Comparison of ENCODE assay signal across 15 cellular contexts in the genomic region with DNA sequence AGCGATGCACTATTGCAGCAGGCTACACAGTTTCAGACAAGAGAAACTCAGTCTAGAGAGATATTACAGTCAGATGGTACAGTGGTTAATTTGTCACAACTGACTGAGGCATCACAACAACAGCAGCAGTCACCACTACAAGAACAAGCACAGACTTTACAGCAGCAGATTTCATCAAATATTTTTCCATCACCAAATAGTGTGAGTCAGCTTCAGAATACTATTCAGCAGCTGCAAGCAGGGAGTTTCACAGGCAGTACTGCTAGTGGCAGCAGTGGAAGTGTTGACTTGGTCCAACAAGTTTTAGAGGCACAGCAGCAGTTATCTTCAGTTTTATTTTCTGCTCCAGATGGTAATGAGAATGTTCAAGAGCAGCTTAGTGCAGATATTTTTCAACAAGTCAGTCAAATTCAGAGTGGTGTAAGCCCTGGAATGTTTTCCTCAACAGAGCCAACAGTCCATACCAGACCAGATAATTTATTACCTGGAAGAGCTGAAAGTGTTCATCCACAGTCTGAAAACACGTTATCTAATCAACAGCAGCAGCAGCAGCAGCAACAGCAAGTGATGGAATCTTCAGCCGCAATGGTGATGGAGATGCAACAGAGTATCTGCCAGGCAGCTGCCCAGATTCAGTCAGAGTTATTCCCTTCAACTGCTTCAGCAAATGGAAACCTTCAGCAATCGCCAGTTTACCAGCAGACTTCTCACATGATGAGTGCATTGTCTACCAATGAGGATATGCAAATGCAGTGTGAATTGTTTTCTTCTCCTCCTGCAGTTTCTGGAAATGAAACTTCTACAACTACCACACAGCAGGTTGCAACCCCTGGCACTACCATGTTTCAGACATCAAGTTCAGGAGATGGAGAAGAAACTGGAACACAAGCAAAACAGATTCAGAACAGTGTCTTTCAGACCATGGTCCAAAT. TPM values are rescaled to one million over a fixed set of nuclear protein-coding genes. Genes with fewer than 3 reads are reported as not detected.
DNase-seq lines count a peak whose midpoint lies in the region; ATAC-seq and TF ChIP-seq lines count a peak whose summit lies in the region.
"Had no signal": no experiment of that assay in that cellular context is flagged by ENCODE, and none has a peak within 500 bp of the region (broad histone marks: within the 10 kb centered on the region; RNA-seq: fewer than 3 reads in every experiment).

No MANE protein-coding gene starts in this region.

- no peaks in the 10 kb centered on the region for H3F3A ChIP-seq in PC-3 (ENCODE audit: low read length, unreplicated experiment)

- H3K9ac ChIP-seq in PC-3 (ENCODE audit: low read length), result no peak overlapping the region
- H3K9ac ChIP-seq: BLaER1, neural progenitor cell had no signal

- H3K36me3 ChIP-seq in PC-3 (ENCODE audit: low read depth, low read length), result peaks cover 43% of the 10 kb centered on the region
- peaks cover 79% of the 10 kb centered on the region for H3K36me3 ChIP-seq in upper lobe of right lung

- no peaks in the 10 kb centered on the region for H3K9me2 ChIP-seq in PC-3 (replicated peaks; ENCODE audit: low read length)

- no peak for TF ChIP-seq POLR2A in erythroblast (IDR thresholded peaks at IDR 0.05; ENCODE audit: low read length)

- POLR2A ChIA-PET in PC-3 (lab: Charles Lee; ENCODE audit: unreplicated experiment), result no interaction called here

- DNase-seq in activated T-cell treated with anti-CD3 and anti-CD28 coated beads, Interleukin-2, amount 50 U/mL, for 72 hours, result no peak
- DNase-seq in activated T-cell treated with anti-CD3 and anti-CD28 coated beads for 4 hours (no peak), PC-3 (no peak), fibroblast of peridontal ligament (ENCODE audit: extremely low read depth) (peak; percentile 34), erythroblast (lab: John Stamatoyannopoulos, UW) (no peak), NCI-H1694 (lab: John Stamatoyannopoulos, UW) (no peak), upper lobe of right lung (no peak)
- DNase-seq in stimulated activated naive CD8-positive, alpha-beta T cell treated with anti-CD3 and anti-CD28 coated beads, Interleukin-15, Interleukin-2, amounts not matched to agents 100 U/mL and 50 U/mL, for 24 hours, result no peak
- DNase-seq: Kasumi-1; NCI-H446; stimulated activated CD4-positive, alpha-beta T cell treated with anti-CD3 and anti-CD28 coated beads, Interleukin-4, amount 100 ng/mL, for 1 hour had no signal

- no peaks in the 10 kb centered on the region for H3K79me2 ChIP-seq in PC-3 (ENCODE audit: low read length)

- H4K20me1 ChIP-seq in PC-3 (ENCODE audit: low read length), result no peaks in the 10 kb centered on the region
- H4K20me1 ChIP-seq: BLaER1 had no signal

- H3K27me3 ChIP-seq in PC-3 (ENCODE audit: low read length), result no peaks in the 10 kb centered on the region
- no peaks in the 10 kb centered on the region for H3K27me3 ChIP-seq in upper lobe of right lung
- H3K27me3 ChIP-seq: BLaER1, neural progenitor cell had no signal

- peak; percentile 79 to 84 for ATAC-seq in activated T-cell treated with anti-CD3 and anti-CD28 coated beads, Interleukin-2, amount 50 U/mL, for 72 hours (replicated peaks in 1 of 2)
- no peak for ATAC-seq in PC-3
- peak; percentile 81 for ATAC-seq in stimulated activated naive CD8-positive, alpha-beta T cell treated with anti-CD3 and anti-CD28 coated beads, Interleukin-15, Interleukin-2, amounts not matched to agents 100 U/mL and 50 U/mL, for 24 hours
- no peak for ATAC-seq in upper lobe of right lung

- H3K4me1 ChIP-seq in PC-3 (ENCODE audit: insufficient read depth, low read length) (no peaks in the 10 kb centered on the region), upper lobe of right lung (no peaks in the 10 kb centered on the region)
- H3K4me1 ChIP-seq: BLaER1, neural progenitor cell had no signal

- H3K9me3 ChIP-seq in PC-3 (ENCODE audit: low read length), result no peaks in the 10 kb centered on the region
- no peaks in the 10 kb centered on the region for H3K9me3 ChIP-seq in upper lobe of right lung
- H3K9me3 ChIP-seq: BLaER1 had no signal

- H3K27ac ChIP-seq in PC-3 (ENCODE audit: low read length) (no peak overlapping the region), upper lobe of right lung (no peak overlapping the region)
- H3K27ac ChIP-seq: BLaER1, neural progenitor cell had no signal

- no peak for TF ChIP-seq CTCF in PC-3 (conservative IDR thresholded peaks at IDR 0.05; ENCODE audit: low read depth, low read length)
- no peak for TF ChIP-seq CTCF in upper lobe of right lung (IDR thresholded peaks at IDR 0.05)

- peak overlapping the region; percentile 66 for H3K27ac Mint-ChIP-seq in activated T-cell treated with anti-CD3 and anti-CD28 coated beads, Interleukin-2, amount 50 U/mL, for 72 hours
- H3K27ac Mint-ChIP-seq: dendritic cell treated with granulocyte-macrophage colony-stimulating factor and Interleukin-4, amounts not matched to agents 40 ng/mL and 50 ng/mL, for 4 days; neural progenitor cell; type B pancreatic cell had no signal

- H3K4me2 ChIP-seq in PC-3 (ENCODE audit: low read length), result no peak overlapping the region
- H3K4me2 ChIP-seq: BLaER1, neural progenitor cell had no signal

- H3K9me3 Mint-ChIP-seq in activated T-cell treated with anti-CD3 and anti-CD28 coated beads, Interleukin-2, amount 50 U/mL, for 72 hours, result no peaks in the 10 kb centered on the region
- H3K9me3 Mint-ChIP-seq: dendritic cell treated with granulocyte-macrophage colony-stimulating factor and Interleukin-4, amounts not matched to agents 40 ng/mL and 50 ng/mL, for 4 days; neural progenitor cell; type B pancreatic cell had no signal

- no peak overlapping the region for H2AFZ ChIP-seq in PC-3 (ENCODE audit: low read length)
- H2AFZ ChIP-seq: neural progenitor cell had no signal

- no peaks in the 10 kb centered on the region for H3K27me3 Mint-ChIP-seq in activated T-cell treated with anti-CD3 and anti-CD28 coated beads, Interleukin-2, amount 50 U/mL, for 72 hours (ENCODE audit: low read depth)
- H3K27me3 Mint-ChIP-seq: dendritic cell treated with granulocyte-macrophage colony-stimulating factor and Interleukin-4, amounts not matched to agents 40 ng/mL and 50 ng/mL, for 4 days; type B pancreatic cell had no signal

- CTCF ChIA-PET in PC-3 (lab: Charles Lee), result no interaction called here

- peaks cover 18 to 39% of the 10 kb centered on the region in 2 donors for H3K36me3 Mint-ChIP-seq in activated T-cell treated with anti-CD3 and anti-CD28 coated beads, Interleukin-2, amount 50 U/mL, for 72 hours (ENCODE audit: insufficient read depth in 2 of 2)

- H3K4me3 ChIP-seq in PC-3 (ENCODE audit: low read length) (no peak overlapping the region), upper lobe of right lung (no peak overlapping the region)
- H3K4me3 ChIP-seq: BLaER1, neural progenitor cell had no signal

- intact Hi-C loops in PC-3 (cut with micrococcal nuclease) (no loop called here), upper lobe of right lung (cut with DNase I) (no loop called here)

- TSS peak; percentile 10 for BruUV-seq in PC-3 (replicated peaks; lab: Mats Ljungman, UMichigan)

- peaks cover 11% of the 10 kb centered on the region for H3K4me1 Mint-ChIP-seq in activated T-cell treated with anti-CD3 and anti-CD28 coated beads, Interleukin-2, amount 50 U/mL, for 72 hours (ENCODE audit: low read depth)
- H3K4me1 Mint-ChIP-seq: neural progenitor cell had no signal

- no peak overlapping the region for H3K4me3 Mint-ChIP-seq in activated T-cell treated with anti-CD3 and anti-CD28 coated beads, Interleukin-2, amount 50 U/mL, for 72 hours
- H3K4me3 Mint-ChIP-seq: dendritic cell treated with granulocyte-macrophage colony-stimulating factor and Interleukin-4, amounts not matched to agents 40 ng/mL and 50 ng/mL, for 4 days; neural progenitor cell; type B pancreatic cell had no signal

RNA-seq across cellular contexts. Expression of a gene that starts 34.1 kb away (rescaled TPM):
- total RNA-seq in activated T-cell treated with anti-CD3 and anti-CD28 coated beads, Interleukin-2, amount 50 U/mL, for 72 hours, result 10 to 100 TPM; 10.8 to 12.8 TPM
- 193 and 251 TPM in 2 replicates for total RNA-seq in PC-3 (2014; rRNA removed)
- 77.7 TPM for total RNA-seq in upper lobe of right lung

Comparison
In these comparisons a context has a peak if more than half of its experiments do, and no peak if none do; other contexts are left out.
1. ATAC-seq: peak in activated T-cell treated with anti-CD3 and anti-CD28 coated beads, Interleukin-2, amount 50 U/mL, for 72 hours (2 of 2) and stimulated activated naive CD8-positive, alpha-beta T cell treated with anti-CD3 and anti-CD28 coated beads, Interleukin-15, Interleukin-2, amounts not matched to agents 100 U/mL and 50 U/mL, for 24 hours (single experiment); none in PC-3 (single experiment) and upper lobe of right lung (single experiment).